23 cellular contexts compared by ENCODE assay signal in genomic region chr1:15295676-15296075, GRCh38. TPM values are rescaled to one million over a fixed set of nuclear protein-coding genes. Genes with fewer than 3 reads are reported as not detected.
DNase-seq lines count a peak whose midpoint lies in the region; ATAC-seq and TF ChIP-seq lines count a peak whose summit lies in the region.
"Had no signal": no experiment of that assay in that cellular context is flagged by ENCODE, and none has a peak within 500 bp of the region (broad histone marks: within the 10 kb centered on the region; RNA-seq: fewer than 3 reads in every experiment).

No MANE protein-coding gene starts in this region.

- H3K36me3 Mint-ChIP-seq in stimulated activated naive B cell treated with anti-CD40 and anti-IgM and Interleukin-4, amounts not matched to agents 10 μg/mL and 1 μg/mL and 100 μg/mL, for 72 hours, result no peaks in the 10 kb centered on the region
- H3K36me3 Mint-ChIP-seq: CD8-positive, alpha-beta T cell had no signal

- no peak overlapping the region for H3K4me3 ChIP-seq in mammary epithelial cell (replicated peaks in 1 of 3; ENCODE audit: insufficient read depth in 1 of 3, low read depth in 2 of 3, low read length in 3 of 3)
- H3K4me3 ChIP-seq in breast epithelium, result no peak overlapping the region
- no peak overlapping the region for H3K4me3 ChIP-seq in epithelial cell of esophagus (ENCODE audit: low read length)
- H3K4me3 ChIP-seq in trophoblast cell (ENCODE audit: low read depth, low read length), result no peak overlapping the region
- H3K4me3 ChIP-seq in foreskin fibroblast (ENCODE audit: low read depth in 1 of 2, low read length in 2 of 2), result no peak overlapping the region
- H3K4me3 ChIP-seq: K562, MG63, Peyer's patch, SJCRH30 had no signal

- H2AFZ ChIP-seq in mammary epithelial cell (ENCODE audit: low read depth, low read length) (no peak overlapping the region), trophoblast cell (ENCODE audit: insufficient read depth, low read length, poor library complexity) (no peak overlapping the region)

- H3K27me3 ChIP-seq in mammary epithelial cell (ENCODE audit: insufficient read depth, low read length) (no peaks in the 10 kb centered on the region), breast epithelium (no peaks in the 10 kb centered on the region), trophoblast cell (ENCODE audit: insufficient read depth, low read length) (no peaks in the 10 kb centered on the region)
- H3K27me3 ChIP-seq: MG63, Peyer's patch, SJCRH30 had no signal

- H3K27ac ChIP-seq in mammary epithelial cell (ENCODE audit: insufficient read depth, low read depth, low read length) (no peak overlapping the region), breast epithelium (no peak overlapping the region), trophoblast cell (ENCODE audit: low read depth, low read length) (no peak overlapping the region)
- H3K27ac ChIP-seq: Peyer's patch, SJCRH30 had no signal

- H3K9me3 ChIP-seq in mammary epithelial cell (replicated peaks; ENCODE audit: insufficient read depth, low read length) (no peaks in the 10 kb centered on the region), breast epithelium (no peaks in the 10 kb centered on the region), trophoblast cell (ENCODE audit: insufficient read depth, low read depth, low read length) (peaks cover 2% of the 10 kb centered on the region)
- H3K9me3 ChIP-seq: MG63 had no signal

- CTCF ChIA-PET in mammary epithelial cell (lab: Charles Lee; ENCODE audit: low non-redundant PET), result no interaction called here

- H4K91ac ChIP-seq in trophoblast cell (ENCODE audit: low read depth, low read length), result no peak overlapping the region

- H3K27ac Mint-ChIP-seq in stimulated activated naive B cell treated with anti-CD40 and anti-IgM and Interleukin-4, amounts not matched to agents 10 μg/mL and 1 μg/mL and 100 μg/mL, for 72 hours, result no peak overlapping the region
- H3K27ac Mint-ChIP-seq: CD8-positive, alpha-beta T cell had no signal

- H3K4ac ChIP-seq in trophoblast cell (ENCODE audit: low read depth, low read length), result no peak overlapping the region

- H3K4me2 ChIP-seq in mammary epithelial cell (ENCODE audit: insufficient read depth, low read depth, low read length) (no peak overlapping the region), trophoblast cell (ENCODE audit: low read length) (no peak overlapping the region)

- TF ChIP-seq CTCF in mammary epithelial cell (conservative IDR thresholded peaks at IDR 0.05 in 1 of 2, IDR thresholded peaks at IDR 0.05 in 1 of 2; ENCODE audit: extremely low read depth in 1 of 2, insufficient read depth in 1 of 2, low read depth in 1 of 2, low read length in 2 of 2), result no peak
- TF ChIP-seq CTCF in breast epithelium (IDR thresholded peaks at IDR 0.05), result no peak
- TF ChIP-seq CTCF in epithelial cell of esophagus (IDR thresholded peaks at IDR 0.05; ENCODE audit: insufficient read depth, low read depth, low read length, missing control alignments), result no peak
- TF ChIP-seq CTCF in foreskin fibroblast (IDR thresholded peaks at IDR 0.05; ENCODE audit: low read depth, low read length), result no peak

- no peak overlapping the region for H3K4me3 Mint-ChIP-seq in stimulated activated naive B cell treated with anti-CD40 and anti-IgM and Interleukin-4, amounts not matched to agents 10 μg/mL and 1 μg/mL and 100 μg/mL, for 72 hours
- H3K4me3 Mint-ChIP-seq: CD8-positive, alpha-beta T cell had no signal

- DNase-seq in mammary epithelial cell (peak; percentile 37), breast epithelium (ENCODE audit: low spot score in 2 of 2) (no peak), NCI-H69 (lab: John Stamatoyannopoulos, UW) (peak; percentile 45), epithelial cell of esophagus (ENCODE audit: low read depth) (peak; percentile 70), trophoblast cell (peak; percentile 55 to 59), posterior vena cava (ENCODE audit: low spot score) (no peak), foreskin fibroblast (no peak)
- no peak for DNase-seq in stimulated activated naive B cell treated with anti-CD40 and anti-IgM and Interleukin-4, amounts not matched to agents 10 μg/mL and 1 μg/mL and 100 μg/mL, for 72 hours
- DNase-seq: AML-193; C1 segment of cervical spinal cord; Calu3; CD8-positive, alpha-beta T cell; DMS153; GF-D8; MG63; NCI-H1436; NCI-H2029; NCI-H2227 treated with DMSO at 0.1 percent for 48 hours; NCI-H510A; NCI-H748 treated with DMSO at 0.1 percent for 48 hours; Peyer's patch; SJCRH30 had no signal

- dilution Hi-C loops in mammary epithelial cell (cut with HindIII; ENCODE audit: low sequenced_read_pairs), result no loop called here

- H3K18ac ChIP-seq in trophoblast cell (ENCODE audit: low read length), result no peak overlapping the region

- peaks cover 3 to 5% of the 10 kb centered on the region in 2 donors for H3K27me3 Mint-ChIP-seq in stimulated activated naive B cell treated with anti-CD40 and anti-IgM and Interleukin-4, amounts not matched to agents 10 μg/mL and 1 μg/mL and 100 μg/mL, for 72 hours

- H4K20me1 ChIP-seq in mammary epithelial cell (ENCODE audit: insufficient read depth, low read length), result no peaks in the 10 kb centered on the region

- H2BK12ac ChIP-seq in trophoblast cell (ENCODE audit: low read length), result no peak overlapping the region

- no peak overlapping the region for H2BK120ac ChIP-seq in trophoblast cell (ENCODE audit: insufficient read depth, low read length, poor library complexity)

- no peak overlapping the region for H2AK5ac ChIP-seq in trophoblast cell (ENCODE audit: low read length)

- H2BK5ac ChIP-seq in trophoblast cell (ENCODE audit: low read depth, low read length, poor library complexity), result no peak overlapping the region

- no peak overlapping the region for H3K14ac ChIP-seq in trophoblast cell (ENCODE audit: low read length)

- no peaks in the 10 kb centered on the region for H3K79me2 ChIP-seq in mammary epithelial cell (ENCODE audit: insufficient read depth, low read length)
- no peaks in the 10 kb centered on the region for H3K79me2 ChIP-seq in trophoblast cell (ENCODE audit: control insufficient read depth, insufficient read depth, low read length, poor library complexity)

- no TSS peak for BruUV-seq in mammary epithelial cell (replicated peaks; lab: Mats Ljungman, UMichigan)

- intact Hi-C loops in mammary epithelial cell (cut with micrococcal nuclease), result no loop called here
- intact Hi-C loops in breast epithelium (cut with DNase I; ENCODE audit: low total_unique reads), result no loop called here
- intact Hi-C loops in posterior vena cava (cut with DNase I), result no loop called here

- H3K9ac ChIP-seq in mammary epithelial cell (ENCODE audit: insufficient read depth, low read length) (no peak overlapping the region), trophoblast cell (ENCODE audit: low read length) (no peak overlapping the region)

- H3K23ac ChIP-seq in trophoblast cell (ENCODE audit: low read length), result no peak overlapping the region

- H3K9me3 Mint-ChIP-seq in stimulated activated naive B cell treated with anti-CD40 and anti-IgM and Interleukin-4, amounts not matched to agents 10 μg/mL and 1 μg/mL and 100 μg/mL, for 72 hours, result no peaks in the 10 kb centered on the region

- no peaks in the 10 kb centered on the region for H3K36me3 ChIP-seq in mammary epithelial cell (ENCODE audit: insufficient read depth, low read length)
- H3K36me3 ChIP-seq in breast epithelium, result no peaks in the 10 kb centered on the region
- H3K36me3 ChIP-seq in trophoblast cell (ENCODE audit: control insufficient read depth in 1 of 2, insufficient read depth in 2 of 2, low read length in 2 of 2), result no peaks in the 10 kb centered on the region
- H3K36me3 ChIP-seq: MG63, Peyer's patch, SJCRH30 had no signal

- no peak overlapping the region for H4K8ac ChIP-seq in trophoblast cell (ENCODE audit: low read depth, low read length)

- 43% methylated on average over 2 of the region's 4 CpGs for WGBS in mammary epithelial cell (ENCODE audit: low coverage, missing lambda C conversion rate)
- WGBS in trophoblast cell (ENCODE audit: extremely low coverage, insufficient coverage, insufficient read length), result no CpG with 5 or more reads among the region's 4 CpGs

- ATAC-seq in stimulated activated naive B cell treated with anti-CD40 and anti-IgM and Interleukin-4, amounts not matched to agents 10 μg/mL and 1 μg/mL and 100 μg/mL, for 72 hours (replicated peaks), result no peak
- ATAC-seq: CD8-positive, alpha-beta T cell; K562 had no signal

- in situ Hi-C loops in mammary epithelial cell (cut with MboI; ENCODE audit: low sequenced_read_pairs in 2 of 2), result no loop called here

- H3K4me1 Mint-ChIP-seq in stimulated activated naive B cell treated with anti-CD40 and anti-IgM and Interleukin-4, amounts not matched to agents 10 μg/mL and 1 μg/mL and 100 μg/mL, for 72 hours, result no peaks in the 10 kb centered on the region

- H3K4me1 ChIP-seq in mammary epithelial cell (ENCODE audit: insufficient read depth, low read length) (no peaks in the 10 kb centered on the region), breast epithelium (no peaks in the 10 kb centered on the region), trophoblast cell (ENCODE audit: control insufficient read depth in 1 of 2, insufficient read depth in 2 of 2, low read length in 2 of 2) (no peaks in the 10 kb centered on the region)
- H3K4me1 ChIP-seq: Peyer's patch, SJCRH30 had no signal

- H4K12ac ChIP-seq in trophoblast cell (ENCODE audit: low read depth, low read length), result no peak overlapping the region

- H3K79me1 ChIP-seq in trophoblast cell (ENCODE audit: low read length), result no peaks in the 10 kb centered on the region

- no peak for TF ChIP-seq POLR2A in breast epithelium (IDR thresholded peaks at IDR 0.05)

RNA-seq across cellular contexts. Expression of gene FHAD1, which starts 48.7 kb away (rescaled TPM):
- total RNA-seq in mammary epithelial cell, result under 1 TPM; 0.12 to 0.33 TPM
- 0.03 TPM for polyA plus RNA-seq in mammary epithelial cell
- polyA minus RNA-seq in mammary epithelial cell, result not detected
- 1 to 10 TPM in 2 of 3 donors, not detected in 1; 1.0 to 2.3 TPM for total RNA-seq in breast epithelium
- polyA plus RNA-seq in trophoblast cell (2013), result 0.06 and 0.11 TPM in 2 replicates
- under 1 TPM in 1 of 2 donors, not detected in 1; 0.43 TPM for total RNA-seq in posterior vena cava
- total RNA-seq: CD8-positive, alpha-beta T cell had no signal

Comparison
In these comparisons a context has a peak if more than half of its experiments do, and no peak if none do; other contexts are left out.
1. DNase-seq: peak in mammary epithelial cell (single experiment), NCI-H69 (single experiment), epithelial cell of esophagus (single experiment) and trophoblast cell (2 of 2); none in breast epithelium (0 of 2), posterior vena cava (single experiment), foreskin fibroblast (0 of 2) and stimulated activated naive B cell treated with anti-CD40 and anti-IgM and Interleukin-4, amounts not matched to agents 10 μg/mL and 1 μg/mL and 100 μg/mL, for 72 hours (single experiment).